ENCODE assay signal across 10 cellular contexts in the genomic region with DNA sequence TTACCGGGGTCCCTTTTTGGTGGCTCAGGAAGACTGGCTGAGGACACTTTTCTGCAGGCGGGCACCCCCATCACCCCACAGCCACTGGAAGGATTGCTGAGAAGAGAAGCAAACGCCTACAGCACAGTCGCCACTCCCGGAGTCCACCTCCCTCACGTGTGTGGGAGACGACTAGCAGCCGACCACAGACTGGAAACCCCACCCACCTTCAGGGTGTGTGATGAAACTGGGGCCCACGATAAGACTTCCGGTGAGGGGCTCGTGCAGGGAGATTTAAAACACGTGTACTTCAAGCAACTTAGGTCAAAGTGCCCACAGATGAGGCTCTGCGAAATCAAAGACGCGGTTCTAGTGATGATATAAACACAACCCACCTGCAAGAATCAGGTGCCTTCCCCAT. TPM values are rescaled to one million over a fixed set of nuclear protein-coding genes. Genes with fewer than 3 reads are reported as not detected.
DNase-seq lines count a peak whose midpoint lies in the region; ATAC-seq, FAIRE-seq and TF ChIP-seq lines count a peak whose summit lies in the region.
"Had no signal": no experiment of that assay in that cellular context is flagged by ENCODE, and none has a peak within 500 bp of the region (broad histone marks: within the 10 kb centered on the region; RNA-seq: fewer than 3 reads in every experiment).

No MANE protein-coding gene starts in this region.

- H3K4me3 ChIP-seq in NB4 (ENCODE audit: low read depth, low read length) (peak overlapping the region; percentile 32), left lung (no peak overlapping the region)
- H3K4me3 ChIP-seq: coronary artery, neural progenitor cell had no signal

- ATAC-seq in left lung, result no peak
- no peak for ATAC-seq in stimulated activated memory B cell treated with anti-CD40 and anti-IgM and Interleukin-4, amounts not matched to agents 10 μg/mL and 1 μg/mL and 100 μg/mL, for 72 hours

- H3K4me3 Mint-ChIP-seq in stimulated activated memory B cell treated with anti-CD40 and anti-IgM and Interleukin-4, amounts not matched to agents 10 μg/mL and 1 μg/mL and 100 μg/mL, for 72 hours, result no peak overlapping the region
- H3K4me3 Mint-ChIP-seq: neural progenitor cell had no signal

- H3K27ac ChIP-seq in left lung, result peak overlapping the region in 1 of 2 donors; percentile 79
- H3K27ac ChIP-seq: neural progenitor cell had no signal

- H3K9me3 ChIP-seq in left lung, result no peaks in the 10 kb centered on the region

- H3K9me3 Mint-ChIP-seq in stimulated activated memory B cell treated with anti-CD40 and anti-IgM and Interleukin-4, amounts not matched to agents 10 μg/mL and 1 μg/mL and 100 μg/mL, for 72 hours, result peaks cover 2% of the 10 kb centered on the region
- H3K9me3 Mint-ChIP-seq: neural progenitor cell had no signal

- TF ChIP-seq POLR2A in NB4 (IDR thresholded peaks at IDR 0.05; ENCODE audit: extremely low read depth, insufficient read length), result peak; percentile 15

- no peak for FAIRE-seq in RCC 7860 (lab: Jason Lieb, UNC)

- intact Hi-C loops in left lung (cut with DNase I), result no loop called here

- peaks cover 35 to 95% of the 10 kb centered on the region in 2 donors for H3K4me1 ChIP-seq in left lung

- peak; percentile 95 for DNase-seq in NB4 (ENCODE audit: low read depth)
- peak; percentile 78 for DNase-seq in activated CD8-positive, alpha-beta memory T cell treated with anti-CD3 and anti-CD28 coated beads, Interleukin-2, amount 50 U/mL, for 4 hours
- peak; percentile 57 to 71 for DNase-seq in left lung
- DNase-seq in GM20000 (ENCODE audit: low spot score), result no peak
- no peak for DNase-seq in RCC 7860 (ENCODE audit: low spot score)
- no peak for DNase-seq in dedifferentiated amniotic fluid mesenchymal stem cell (ENCODE audit: extremely low spot score)
- no peak for DNase-seq in H4 (ENCODE audit: low spot score)

- TF ChIP-seq CTCF in NB4 (IDR thresholded peaks at IDR 0.05; ENCODE audit: low read depth, low read length), result no peak
- TF ChIP-seq CTCF in left lung (IDR thresholded peaks at IDR 0.05), result no peak
- TF ChIP-seq CTCF in GM20000 (IDR thresholded peaks at IDR 0.05; ENCODE audit: extremely low read depth, missing control alignments), result no peak

- no peaks in the 10 kb centered on the region for H3K27me3 Mint-ChIP-seq in stimulated activated memory B cell treated with anti-CD40 and anti-IgM and Interleukin-4, amounts not matched to agents 10 μg/mL and 1 μg/mL and 100 μg/mL, for 72 hours

- peaks cover 91% of the 10 kb centered on the region for H3K4me1 Mint-ChIP-seq in stimulated activated memory B cell treated with anti-CD40 and anti-IgM and Interleukin-4, amounts not matched to agents 10 μg/mL and 1 μg/mL and 100 μg/mL, for 72 hours

- no peaks in the 10 kb centered on the region for H3K27me3 ChIP-seq in left lung
- H3K27me3 ChIP-seq: neural progenitor cell had no signal

- H3K36me3 Mint-ChIP-seq in stimulated activated memory B cell treated with anti-CD40 and anti-IgM and Interleukin-4, amounts not matched to agents 10 μg/mL and 1 μg/mL and 100 μg/mL, for 72 hours, result peaks cover 61% of the 10 kb centered on the region
- H3K36me3 Mint-ChIP-seq: neural progenitor cell had no signal

- H3K27ac Mint-ChIP-seq in stimulated activated memory B cell treated with anti-CD40 and anti-IgM and Interleukin-4, amounts not matched to agents 10 μg/mL and 1 μg/mL and 100 μg/mL, for 72 hours, result peak overlapping the region; percentile 71
- H3K27ac Mint-ChIP-seq: neural progenitor cell had no signal

- peaks cover 0 to 16% of the 10 kb centered on the region in 2 donors for H3K36me3 ChIP-seq in left lung
- H3K36me3 ChIP-seq: neural progenitor cell had no signal

RNA-seq across cellular contexts. Expression of gene MBP, which starts 26.3 kb away (rescaled TPM):
- total RNA-seq in left lung, result 10 to 100 TPM; 40.5 to 56.7 TPM
- total RNA-seq in H4 (2014; rRNA removed; shearing (Covaris generic)), result 0.35 TPM in 1 of 2 replicates, not detected in the other

Comparison
In these comparisons a context has a peak if more than half of its experiments do, and no peak if none do; other contexts are left out.
1. DNase-seq: peak in NB4 (single experiment), activated CD8-positive, alpha-beta memory T cell treated with anti-CD3 and anti-CD28 coated beads, Interleukin-2, amount 50 U/mL, for 4 hours (single experiment) and left lung (2 of 2); none in GM20000 (single experiment), RCC 7860 (single experiment), dedifferentiated amniotic fluid mesenchymal stem cell (single experiment) and H4 (single experiment).
2. RNA of gene MBP, which starts 26.3 kb away (total RNA-seq): 40.5 to 56.7 TPM in left lung; 0.35 TPM in H4; every median in the first group is over 10 times any median in the second.